Comparison of ENCODE assay signal across 27 cellular contexts in the genomic region with DNA sequence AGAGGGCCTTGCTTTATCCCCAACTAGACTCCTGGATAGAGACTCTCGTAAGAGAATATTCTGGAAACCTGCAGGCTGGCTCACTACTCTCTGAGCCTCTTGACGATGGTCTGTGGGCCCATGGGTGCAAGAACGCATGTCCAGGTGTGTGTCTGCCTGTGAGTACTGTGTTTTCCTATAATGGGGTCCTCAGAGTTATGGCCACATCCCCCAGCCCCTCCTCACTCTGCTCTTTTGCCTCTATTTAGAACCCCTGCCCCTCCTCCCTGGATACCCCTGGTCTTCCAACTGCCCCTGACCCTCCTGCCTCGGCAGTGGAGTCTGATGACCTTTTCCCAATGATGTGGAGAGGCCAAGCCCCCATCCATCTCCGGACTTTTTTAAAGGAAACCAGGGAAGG.
"Had no signal": no experiment of that assay in that cellular context is flagged by ENCODE, and none has a peak within 500 bp of the region (broad histone marks: within the 10 kb centered on the region; RNA-seq: fewer than 3 reads in every experiment).

No MANE protein-coding gene starts in this region.

- H3K36me3 Mint-ChIP-seq: activated naive CD4-positive, alpha-beta T cell treated with anti-CD3 and anti-CD28 coated beads, Interleukin-2, amount 50 U/mL, for 72 hours; naive B cell had no signal

- DNase-seq: activated B cell treated with CpG ODN at 0.5 μM for 24 hours; activated CD4-positive, alpha-beta T cell treated with anti-CD3 and anti-CD28 coated beads for 36 hours; activated CD4-positive, alpha-beta T cell treated with anti-CD3 and anti-CD28 coated beads, Interleukin-2, amount 50 U/mL, for 4 hours; activated CD8-positive, alpha-beta memory T cell treated with anti-CD3 and anti-CD28 coated beads for 24 hours; activated CD8-positive, alpha-beta memory T cell treated with anti-CD3 and anti-CD28 coated beads, Interleukin-2, amount 50 U/mL, for 4 hours; activated T-cell treated with anti-CD3 and anti-CD28 coated beads, Interleukin-2, amount 50 U/mL, for 24 hours; brain microvascular endothelial cell; colonic mucosa; dorsolateral prefrontal cortex; effector memory CD8-positive, alpha-beta T cell; glutamatergic neuron; left cardiac atrium; mesendoderm; naive B cell; ovary; psoas muscle; stimulated activated CD4-positive, alpha-beta T cell treated with anti-CD3 and anti-CD28 coated beads, Interleukin-12 subunit alpha, Interleukin-12 subunit beta, amount 100 ng/mL, for 4 hours; stimulated activated CD4-positive, alpha-beta T cell treated with anti-CD3 and anti-CD28 coated beads, Interleukin-4, amount 100 ng/mL, for 4 hours; stomach; T-helper 17 cell; uterus had no signal

- H3K9me3 Mint-ChIP-seq: activated B cell treated with CpG ODN at 0.5 μM for 24 hours; activated naive CD4-positive, alpha-beta T cell treated with anti-CD3 and anti-CD28 coated beads, Interleukin-2, amount 50 U/mL, for 72 hours; activated T-cell treated with anti-CD3 and anti-CD28 coated beads, Interleukin-2, amount 50 U/mL, for 24 hours; activated T-helper 17 cell treated with anti-CD3 and anti-CD28 coated beads, Interleukin-2, amount 50 U/mL, for 72 hours; effector memory CD8-positive, alpha-beta T cell; naive B cell had no signal

- H3K4me3 Mint-ChIP-seq: activated B cell treated with CpG ODN at 0.5 μM for 24 hours; activated CD4-positive, alpha-beta T cell treated with anti-CD3 and anti-CD28 coated beads for 36 hours; activated T-cell treated with anti-CD3 and anti-CD28 coated beads, Interleukin-2, amount 50 U/mL, for 24 hours; activated T-helper 17 cell treated with anti-CD3 and anti-CD28 coated beads, Interleukin-2, amount 50 U/mL, for 72 hours; effector memory CD8-positive, alpha-beta T cell; naive B cell; T-helper 17 cell had no signal

- H3K27me3 Mint-ChIP-seq: activated B cell treated with CpG ODN at 0.5 μM for 24 hours; activated CD4-positive, alpha-beta T cell treated with anti-CD3 and anti-CD28 coated beads for 36 hours; activated T-cell treated with anti-CD3 and anti-CD28 coated beads, Interleukin-2, amount 50 U/mL, for 24 hours; activated T-helper 17 cell treated with anti-CD3 and anti-CD28 coated beads, Interleukin-2, amount 50 U/mL, for 72 hours; effector memory CD8-positive, alpha-beta T cell; naive B cell; T-helper 17 cell had no signal

- H3K9me3 ChIP-seq: colonic mucosa, ovary, psoas muscle, right atrium auricular region, stomach, suprapubic skin, tibial nerve, uterus had no signal

- H3K4me1 ChIP-seq: colonic mucosa had no signal

- H3K4me3 ChIP-seq: colonic mucosa, dorsolateral prefrontal cortex, ovary, psoas muscle, right atrium auricular region, stomach, suprapubic skin, tibial nerve, uterus had no signal

- H3K36me3 ChIP-seq: brain microvascular endothelial cell, colonic mucosa, ovary, right atrium auricular region, stomach, suprapubic skin, tibial nerve, uterus had no signal

- H3K27ac ChIP-seq: brain microvascular endothelial cell, colonic mucosa, dorsolateral prefrontal cortex, ovary, psoas muscle, stomach, suprapubic skin, tibial nerve had no signal

- H3K27ac Mint-ChIP-seq: activated B cell treated with CpG ODN at 0.5 μM for 24 hours; activated CD4-positive, alpha-beta T cell treated with anti-CD3 and anti-CD28 coated beads for 36 hours; activated naive CD4-positive, alpha-beta T cell treated with anti-CD3 and anti-CD28 coated beads, Interleukin-2, amount 50 U/mL, for 72 hours; activated T-cell treated with anti-CD3 and anti-CD28 coated beads, Interleukin-2, amount 50 U/mL, for 24 hours; activated T-helper 17 cell treated with anti-CD3 and anti-CD28 coated beads, Interleukin-2, amount 50 U/mL, for 72 hours; T-helper 17 cell had no signal

- H3K4me1 Mint-ChIP-seq: activated B cell treated with CpG ODN at 0.5 μM for 24 hours; activated T-helper 17 cell treated with anti-CD3 and anti-CD28 coated beads, Interleukin-2, amount 50 U/mL, for 72 hours; T-helper 17 cell had no signal

- H3K27me3 ChIP-seq: brain microvascular endothelial cell, colonic mucosa, dorsolateral prefrontal cortex, ovary, right atrium auricular region, stomach, suprapubic skin, tibial nerve, uterus had no signal

- ATAC-seq: activated CD4-positive, alpha-beta T cell treated with anti-CD3 and anti-CD28 coated beads for 36 hours; activated naive CD4-positive, alpha-beta T cell treated with anti-CD3 and anti-CD28 coated beads, Interleukin-2, amount 50 U/mL, for 72 hours; activated T-helper 17 cell treated with anti-CD3 and anti-CD28 coated beads, Interleukin-2, amount 50 U/mL, for 72 hours; effector memory CD8-positive, alpha-beta T cell; esophagus mucosa; left cardiac atrium; psoas muscle; T-helper 17 cell had no signal
